In genomic region chr3:126654571-126655393, GRCh38 we compare ENCODE assay signal across 8 cellular contexts. TPM values are rescaled to one million over a fixed set of nuclear protein-coding genes. Genes with fewer than 3 reads are reported as not detected.
DNase-seq lines count a peak whose midpoint lies in the region; ATAC-seq and TF ChIP-seq lines count a peak whose summit lies in the region.

Gene TXNRD3 (minus strand): TSS chr3:126655124.

- peak within 1 kb of the TSS; percentile 96 for H3K4me2 ChIP-seq in fibroblast of lung (ENCODE audit: extremely low read depth, insufficient read depth, low read length)

- DNase-seq in AG09309 (ENCODE audit: low read depth) = no peak
- DNase-seq in HK-2 (ENCODE audit: unreplicated experiment) = peak; percentile 90
- DNase-seq in NOMO-1 treated with DMSO at 0.1 percent for 48 hours (lab: John Stamatoyannopoulos, UW; ENCODE audit: unreplicated experiment) = peak; percentile 39
- peak; percentile 61 to 67 for DNase-seq in fibroblast of lung (ENCODE audit: low read depth in 2 of 2)
- DNase-seq in naive thymus-derived CD4-positive, alpha-beta T cell = peak; percentile 52 to 76 (median 71)
- peak; percentile 65 to 77 for DNase-seq in stimulated activated CD8-positive, alpha-beta memory T cell treated with anti-CD3 and anti-CD28 coated beads, Interleukin-7, amount 100 ng/mL, for 4 hours (ENCODE audit: low read depth in 2 of 2)

- no peaks in the 10 kb centered on the region for H3K36me3 ChIP-seq in fibroblast of lung (ENCODE audit: control insufficient read depth, insufficient read depth, low read length)
- H3K36me3 ChIP-seq in naive thymus-derived CD4-positive, alpha-beta T cell (ENCODE audit: control insufficient read depth in 2 of 3, insufficient read depth in 3 of 3, low read length in 3 of 3) = no peaks in the 10 kb centered on the region

- H3K4me3 ChIP-seq in AG09309 (ENCODE audit: control insufficient read depth, low read depth, low read length) = peak within 1 kb of the TSS; percentile 47
- H3K4me3 ChIP-seq in fibroblast of lung (replicated peaks in 1 of 4; ENCODE audit: control extremely low read depth in 1 of 4, insufficient read depth in 1 of 4, low read depth in 3 of 4, low read length in 4 of 4) = peak within 1 kb of the TSS; percentile 55 to 82 (median 68)
- H3K4me3 ChIP-seq in naive thymus-derived CD4-positive, alpha-beta T cell (ENCODE audit: low read length) = peak within 1 kb of the TSS; percentile 46

- H3K4me1 ChIP-seq in fibroblast of lung (ENCODE audit: control insufficient read depth, extremely low read depth, insufficient read depth, low read length) = peaks cover 2% of the 10 kb centered on the region
- H3K4me1 ChIP-seq in naive thymus-derived CD4-positive, alpha-beta T cell (ENCODE audit: control insufficient read depth in 2 of 2, insufficient read depth in 2 of 2, low read length in 2 of 2) = peaks cover 0 to 3% of the 10 kb centered on the region in 2 donors

- H3K27me3 Mint-ChIP-seq in activated T-helper 17 cell treated with anti-CD3 and anti-CD28 coated beads, Interleukin-2, amount 50 U/mL, for 72 hours = peaks cover 22% of the 10 kb centered on the region
- peaks cover 0 to 51% (median 4%) of the 10 kb centered on the region in 5 donors for H3K27me3 Mint-ChIP-seq in naive thymus-derived CD4-positive, alpha-beta T cell

- H3K4me3 Mint-ChIP-seq in activated T-helper 17 cell treated with anti-CD3 and anti-CD28 coated beads, Interleukin-2, amount 50 U/mL, for 72 hours = peak within 1 kb of the TSS; percentile 77
- H3K4me3 Mint-ChIP-seq in naive thymus-derived CD4-positive, alpha-beta T cell = peak within 1 kb of the TSS; percentile 83 to 93 (median 89)

- no peaks in the 10 kb centered on the region for H3K36me3 Mint-ChIP-seq in activated T-helper 17 cell treated with anti-CD3 and anti-CD28 coated beads, Interleukin-2, amount 50 U/mL, for 72 hours (ENCODE audit: low read depth)
- peaks cover 0 to 4% (median under 1%) of the 10 kb centered on the region in 5 donors for H3K36me3 Mint-ChIP-seq in naive thymus-derived CD4-positive, alpha-beta T cell

- CTCF ChIA-PET in naive thymus-derived CD4-positive, alpha-beta T cell (lab: Charles Lee) = interaction anchor here (0.6 kb wide), 1 partner anchor 20 kb away, joined by 3 read pairs; no protein-coding TSS in a partner anchor

- peaks cover 4% of the 10 kb centered on the region for H3K27me3 ChIP-seq in fibroblast of lung (ENCODE audit: control insufficient read depth, insufficient read depth, low read length)
- H3K27me3 ChIP-seq in naive thymus-derived CD4-positive, alpha-beta T cell (ENCODE audit: control insufficient read depth in 2 of 2, insufficient read depth in 2 of 2, low read length in 2 of 2) = peaks cover 0 to 4% of the 10 kb centered on the region in 2 donors

- no peaks in the 10 kb centered on the region for H3K9me3 ChIP-seq in fibroblast of lung (ENCODE audit: control insufficient read depth, insufficient read depth, low read depth, low read length)
- H3K9me3 ChIP-seq in naive thymus-derived CD4-positive, alpha-beta T cell (ENCODE audit: control insufficient read depth in 2 of 3, low read length in 3 of 3) = no peaks in the 10 kb centered on the region

- peak within 1 kb of the TSS; percentile 89 for H3K9ac ChIP-seq in fibroblast of lung (ENCODE audit: insufficient read depth, low read length)

- no peaks in the 10 kb centered on the region for H4K20me1 ChIP-seq in fibroblast of lung (ENCODE audit: control insufficient read depth, extremely low read depth, insufficient read depth, low read length)

- H3K4me1 Mint-ChIP-seq in activated T-helper 17 cell treated with anti-CD3 and anti-CD28 coated beads, Interleukin-2, amount 50 U/mL, for 72 hours = no peaks in the 10 kb centered on the region
- peaks cover 4 to 19% (median 10%) of the 10 kb centered on the region in 7 donors for H3K4me1 Mint-ChIP-seq in naive thymus-derived CD4-positive, alpha-beta T cell

- peak within 1 kb of the TSS; percentile 58 for H3K27ac ChIP-seq in fibroblast of lung (ENCODE audit: insufficient read depth, low read length)
- H3K27ac ChIP-seq in naive thymus-derived CD4-positive, alpha-beta T cell (ENCODE audit: low read depth, low read length) = peak within 1 kb of the TSS; percentile 51

- POLR2A ChIA-PET in naive thymus-derived CD4-positive, alpha-beta T cell (lab: Charles Lee) = interaction anchor here (0.7 kb wide), 1 partner anchor 10 kb away, joined by 3 read pairs; no protein-coding TSS in a partner anchor

- no peak within 1 kb of the TSS for H3K27ac Mint-ChIP-seq in activated T-helper 17 cell treated with anti-CD3 and anti-CD28 coated beads, Interleukin-2, amount 50 U/mL, for 72 hours
- peak within 1 kb of the TSS in 7 of 9 donors; percentile 18 to 91 (median 51) for H3K27ac Mint-ChIP-seq in naive thymus-derived CD4-positive, alpha-beta T cell

- intact Hi-C loops in naive thymus-derived CD4-positive, alpha-beta T cell (cut with micrococcal nuclease) = loop anchor here (1.0 to 5.0 kb wide), 6 partner anchors 50 to 738 kb away; partner anchors contain the start of genes CHST13 (in 2 of the 2), CHCHD6 (in 1 of the 2), SLC41A3 (in 1 of the 2) and ZXDC (in 1 of the 2)

- no peaks in the 10 kb centered on the region for H3K79me2 ChIP-seq in fibroblast of lung (ENCODE audit: control insufficient read depth, insufficient read depth, low read length)

- H3K9me3 Mint-ChIP-seq in activated T-helper 17 cell treated with anti-CD3 and anti-CD28 coated beads, Interleukin-2, amount 50 U/mL, for 72 hours = no peaks in the 10 kb centered on the region
- peaks cover 0 to 3% (median 0%) of the 10 kb centered on the region in 11 donors for H3K9me3 Mint-ChIP-seq in naive thymus-derived CD4-positive, alpha-beta T cell

- peak within 1 kb of the TSS; percentile 87 for H2AFZ ChIP-seq in fibroblast of lung (ENCODE audit: low read length)

- no peak for TF ChIP-seq CTCF in AG09309 (IDR thresholded peaks at IDR 0.05; ENCODE audit: control insufficient read depth, insufficient read depth, low read depth, low read length, missing control alignments)
- no peak for TF ChIP-seq CTCF in fibroblast of lung (conservative IDR thresholded peaks at IDR 0.05 in 1 of 2, IDR thresholded peaks at IDR 0.05 in 1 of 2; ENCODE audit: low read depth in 1 of 2, low read length in 2 of 2)

- ATAC-seq in activated T-helper 17 cell treated with anti-CD3 and anti-CD28 coated beads, Interleukin-2, amount 50 U/mL, for 72 hours (replicated peaks) = peak; percentile 96
- peak; percentile 93 for ATAC-seq in naive thymus-derived CD4-positive, alpha-beta T cell
- ATAC-seq in HG02938 (IDR thresholded peaks at IDR 0.05; ENCODE audit: unreplicated experiment) = no peak

RNA-seq across cellular contexts. Expression of gene TXNRD3, which starts in this region (rescaled TPM):
- total RNA-seq in activated T-helper 17 cell treated with anti-CD3 and anti-CD28 coated beads, Interleukin-2, amount 50 U/mL, for 72 hours = 1 to 10 TPM in 1 of 2 donors, under 1 TPM in 1; 0.98 to 1.3 TPM
- 8.8 and 10.3 TPM in 2 replicates for total RNA-seq in fibroblast of lung
- polyA plus RNA-seq in fibroblast of lung = 4.9 and 5.2 TPM in 2 replicates
- polyA plus RNA-seq in fibroblast of lung (2012) = 10.2 and 13.3 TPM in 2 replicates
- 5.1 and 8.5 TPM in 2 replicates for polyA minus RNA-seq in fibroblast of lung (ENCODE audit: low replicate concordance)
- 1 to 10 TPM in 4 of 5 experiments, under 1 TPM in 1; 0.46 to 4.8 (median 3.2) TPM for total RNA-seq in naive thymus-derived CD4-positive, alpha-beta T cell
- 1 to 10 TPM; 4.5 to 4.6 TPM for polyA plus RNA-seq in naive thymus-derived CD4-positive, alpha-beta T cell
